18 cellular contexts compared by ENCODE assay signal in the genomic region with DNA sequence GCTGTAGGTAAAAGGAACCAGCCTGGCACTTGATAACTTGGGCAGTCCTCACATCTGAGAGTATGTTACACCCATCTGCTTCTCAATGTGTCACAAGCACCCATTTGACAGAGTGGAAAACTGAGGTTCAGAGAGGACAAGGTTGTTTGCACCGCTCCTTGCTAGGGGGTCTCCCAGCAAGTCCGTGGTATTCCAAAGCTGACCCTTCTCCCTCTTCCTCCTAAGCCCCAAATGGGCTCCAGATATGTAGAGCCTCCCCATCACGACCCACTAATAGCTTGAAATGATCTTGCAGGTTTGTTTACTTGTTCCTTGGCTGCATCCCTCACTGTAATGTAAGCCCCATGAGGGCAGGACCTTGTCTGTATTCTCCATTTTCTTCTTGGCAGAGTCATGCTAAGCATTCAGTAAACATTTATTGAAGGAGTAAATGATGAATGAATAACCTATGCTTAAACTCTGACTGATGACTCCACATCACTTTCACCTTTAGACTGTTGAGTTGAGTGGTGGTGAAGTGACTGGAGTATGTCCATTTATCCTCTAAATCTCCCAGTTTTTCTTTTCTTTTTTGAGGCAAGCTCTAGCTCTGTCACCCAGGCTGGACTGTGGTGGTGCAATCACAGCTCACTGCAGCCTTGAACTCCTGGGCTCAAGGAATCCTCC. TPM values are rescaled to one million over a fixed set of nuclear protein-coding genes. Genes with fewer than 3 reads are reported as not detected.
"Had no signal": no experiment of that assay in that cellular context is flagged by ENCODE, and none has a peak within 500 bp of the region (broad histone marks: within the 10 kb centered on the region; RNA-seq: fewer than 3 reads in every experiment).

No MANE protein-coding gene starts in this region.

- H3K36me3 Mint-ChIP-seq: naive thymus-derived CD4-positive, alpha-beta T cell had no signal

- H3K9me3 ChIP-seq: ascending aorta, gastroesophageal sphincter, testis, uterus had no signal

- H3K27ac ChIP-seq: ascending aorta, cardiac muscle cell, gastroesophageal sphincter, testis, uterus had no signal

- H3K4me3 ChIP-seq: ascending aorta, cardiac muscle cell, gastroesophageal sphincter, lung, testis, uterus had no signal

- H3K27me3 ChIP-seq: ascending aorta, cardiac muscle cell, testis, uterus had no signal

- H3K4me3 Mint-ChIP-seq: activated CD8-positive, alpha-beta T cell treated with anti-CD3 and anti-CD28 coated beads for 36 hours; activated T-cell treated with anti-CD3 and anti-CD28 coated beads, Interleukin-2, amount 50 U/mL, for 72 hours; naive thymus-derived CD4-positive, alpha-beta T cell had no signal

- ATAC-seq: gastroesophageal sphincter; naive thymus-derived CD4-positive, alpha-beta T cell; sciatic nerve had no signal

- H3K4me1 ChIP-seq: ascending aorta, gastroesophageal sphincter, testis, uterus had no signal

- H3K36me3 ChIP-seq: ascending aorta, cardiac muscle cell, gastroesophageal sphincter, uterus had no signal

- DNase-seq: activated CD8-positive, alpha-beta memory T cell treated with anti-CD3 and anti-CD28 coated beads, Interleukin-2, amount 50 U/mL, for 4 hours; activated CD8-positive, alpha-beta T cell treated with anti-CD3 and anti-CD28 coated beads for 36 hours; activated T-cell treated with anti-CD3 and anti-CD28 coated beads, Interleukin-2, amount 50 U/mL, for 72 hours; effector CD8-positive, alpha-beta T cell; naive thymus-derived CD4-positive, alpha-beta T cell; stimulated activated CD4-positive, alpha-beta T cell treated with anti-CD3 and anti-CD28 coated beads, Interleukin-2, amount 100 ng/mL, for 24 hours; stimulated activated naive CD4-positive, alpha-beta T cell treated with Interleukin-2 at 50 U/mL for 16 hours; T1000; testis; uterus had no signal

- H3K9me3 Mint-ChIP-seq: activated T-cell treated with anti-CD3 and anti-CD28 coated beads, Interleukin-2, amount 50 U/mL, for 72 hours; naive thymus-derived CD4-positive, alpha-beta T cell had no signal

- H3K27ac Mint-ChIP-seq: activated T-cell treated with anti-CD3 and anti-CD28 coated beads, Interleukin-2, amount 50 U/mL, for 72 hours had no signal

- FAIRE-seq: colon had no signal

RNA-seq across cellular contexts. Expression of a gene that starts 26.3 kb away (rescaled TPM):
- total RNA-seq: ascending aorta, cardiac muscle cell, gastroesophageal sphincter, mononuclear cell, posterior vena cava, sciatic nerve had no signal
